18 cellular contexts compared by ENCODE assay signal in the genomic region with DNA sequence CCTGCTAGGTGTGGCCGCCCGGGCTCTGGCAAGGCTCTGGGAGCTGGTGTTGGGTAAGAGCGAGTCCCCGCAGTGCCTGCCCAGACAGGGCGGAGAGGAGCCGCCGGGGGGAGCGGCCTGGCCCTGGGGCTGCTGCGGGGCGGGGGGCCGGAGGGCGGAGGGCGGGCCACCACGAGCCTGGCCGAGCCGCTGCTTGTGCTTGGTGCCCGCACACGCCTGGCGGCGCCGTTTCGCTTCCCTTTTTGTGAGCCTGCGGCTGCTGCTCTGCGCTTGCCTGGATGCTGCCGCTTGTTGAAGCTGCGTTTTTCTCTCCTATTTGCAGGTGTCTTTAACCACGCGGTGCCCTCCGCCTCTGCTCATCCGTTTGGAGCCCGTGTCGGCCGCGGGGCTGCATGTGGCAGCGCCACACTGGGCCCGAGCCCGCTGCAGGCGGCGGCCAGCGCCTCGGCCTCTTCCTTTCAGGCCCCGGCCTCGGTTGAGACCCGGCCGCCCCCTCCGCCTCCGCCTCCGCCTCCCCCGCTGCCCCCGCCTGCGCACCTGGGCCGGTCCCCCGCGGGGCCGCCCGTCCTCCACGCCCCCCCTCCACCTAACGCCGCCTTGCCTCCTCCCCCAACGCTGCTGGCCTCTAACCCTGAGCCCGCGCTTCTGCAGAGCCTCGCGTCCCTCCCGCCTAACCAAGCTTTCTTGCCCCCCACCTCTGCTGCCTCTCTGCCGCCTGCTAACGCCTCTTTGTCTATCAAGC. TPM values are rescaled to one million over a fixed set of nuclear protein-coding genes. Genes with fewer than 3 reads are reported as not detected.
A peak's percentile ranks its signal among the peaks of the same experiment; 100 is the strongest.
DNase-seq lines count a peak whose midpoint lies in the region; ATAC-seq and TF ChIP-seq lines count a peak whose summit lies in the region.
"Had no signal": no experiment of that assay in that cellular context is flagged by ENCODE, and none has a peak within 500 bp of the region (broad histone marks: within the 10 kb centered on the region; RNA-seq: fewer than 3 reads in every experiment).

No MANE protein-coding gene starts in this region.

- peak overlapping the region; percentile 41 for H3K27ac ChIP-seq in OCI-LY3 (ENCODE audit: low read length)
- H3K27ac ChIP-seq: pancreas, SK-N-MC, thyroid gland, VCaP had no signal

- peak; percentile 54 for ATAC-seq in HG02885 (IDR thresholded peaks at IDR 0.05; ENCODE audit: poor library complexity, unreplicated experiment)
- no peak for ATAC-seq in sciatic nerve
- ATAC-seq in HG03097 (IDR thresholded peaks at IDR 0.05; ENCODE audit: low FRiP score, unreplicated experiment) = no peak
- ATAC-seq: effector memory CD8-positive, alpha-beta T cell; pancreas had no signal

- TF ChIP-seq CTCF in GM10248 (IDR thresholded peaks at IDR 0.05; ENCODE audit: control extremely low read depth, extremely low read depth, low read depth, missing control alignments) = peak; percentile 28
- peak; percentile 39 for TF ChIP-seq CTCF in OCI-LY3 (IDR thresholded peaks at IDR 0.05; ENCODE audit: low read depth, low read length)

- intact Hi-C loops in sciatic nerve (cut with DNase I) = no loop called here

- H3K9ac ChIP-seq in OCI-LY3 (ENCODE audit: low read length) = peak overlapping the region; percentile 20; the same call in 1 of the 2 replicates

- H3K27me3 ChIP-seq in OCI-LY3 (ENCODE audit: low read depth, low read length) = no peaks in the 10 kb centered on the region
- H3K27me3 ChIP-seq: pancreas, thyroid gland had no signal

- peaks cover 4% of the 10 kb centered on the region; the same call in 1 of the 2 replicates for H3K79me2 ChIP-seq in OCI-LY3 (ENCODE audit: low read length)

- H3K4me2 ChIP-seq in OCI-LY3 (ENCODE audit: low read length) = peak overlapping the region; percentile 65

- H4K20me1 ChIP-seq in OCI-LY3 (ENCODE audit: insufficient read depth, low read length) = peaks cover 28% of the 10 kb centered on the region

- H3K4me3 ChIP-seq in OCI-LY3 (ENCODE audit: low read length) = peak overlapping the region; percentile 36
- H3K4me3 ChIP-seq: pancreas, SK-N-MC, thyroid gland had no signal

- CTCF ChIA-PET in GM10248 (lab: Yijun Ruan, JAX) = interaction anchor here (1.3 to 3.7 kb wide), 2 partner anchors 8 to 44 kb away, joined by 3 to 14 read pairs; a partner anchor contains a TSS

- H2AFZ ChIP-seq in OCI-LY3 (ENCODE audit: low read depth, low read length) = no peak overlapping the region

- POLR2A ChIA-PET in GM10248 (lab: Yijun Ruan, JAX) = interaction anchor here (0.6 to 0.8 kb wide), 3 partner anchors 42 to 335 kb away, joined by 3 to 5 read pairs (median 4); a partner anchor contains a TSS

- DNase-seq in GM10248 (ENCODE audit: extremely low spot score) (peak; percentile 61), medulla oblongata (ENCODE audit: extremely low spot score) (peak; percentile 35), sciatic nerve (ENCODE audit: low spot score) (no peak), NCI-H1105 treated with DMSO at 0.1 percent for 48 hours (lab: John Stamatoyannopoulos, UW) (no peak), occipital lobe (lab: John Stamatoyannopoulos, UW) (no peak)
- DNase-seq: activated naive CD4-positive, alpha-beta T cell treated with anti-CD3 and anti-CD28 coated beads, Interleukin-2, amount 10 ng/mL, durations not matched to agents 7 days and 5 days; effector memory CD8-positive, alpha-beta T cell; GOT3; NCI-H2107; NK-92 treated with Interleukin-12 subunit alpha and Interleukin-12 subunit beta, amount 100 ng/mL, for 24 hours; pancreas; thyroid gland had no signal

- peaks cover 14% of the 10 kb centered on the region for H3K4me1 ChIP-seq in OCI-LY3 (ENCODE audit: low read length)
- H3K4me1 ChIP-seq: pancreas, thyroid gland had no signal

- H3K36me3 ChIP-seq in OCI-LY3 (replicated peaks; ENCODE audit: low read depth, low read length) = peaks cover 56% of the 10 kb centered on the region

- H3K9me3 ChIP-seq in OCI-LY3 (ENCODE audit: insufficient read depth, low read length) = no peaks in the 10 kb centered on the region
- H3K9me3 ChIP-seq: pancreas, thyroid gland had no signal

RNA-seq across cellular contexts. Expression of a gene that starts 8.5 kb away (rescaled TPM):
- total RNA-seq in sciatic nerve = 34.2 TPM
- total RNA-seq in occipital lobe = 35.7 TPM

RNA-seq across cellular contexts. Expression of a gene that starts 9.0 kb away (rescaled TPM):
- 65.0 TPM for total RNA-seq in sciatic nerve
- 26.4 TPM for total RNA-seq in occipital lobe

RNA-seq across cellular contexts. Expression of a gene that starts 21.5 kb away (rescaled TPM):
- total RNA-seq in sciatic nerve (1.3 TPM), occipital lobe (not detected)

RNA-seq across cellular contexts. Expression of a gene that starts 28.6 kb away (rescaled TPM):
- total RNA-seq in sciatic nerve = not detected
- not detected for total RNA-seq in occipital lobe
- total RNA-seq: thyroid gland had no signal

RNA-seq across cellular contexts. Expression of a gene that starts 54.4 kb away (rescaled TPM):
- total RNA-seq in sciatic nerve = 0.71 TPM
- not detected for total RNA-seq in occipital lobe
- total RNA-seq: mesothelial cell of epicardium had no signal

Comparison
In these comparisons a context has a peak if more than half of its experiments do, and no peak if none do; other contexts are left out.
1. DNase-seq: peak in GM10248 (single experiment) and medulla oblongata (single experiment); none in sciatic nerve (single experiment), NCI-H1105 treated with DMSO at 0.1 percent for 48 hours (single experiment) and occipital lobe (single experiment).